Comparison of ENCODE assay signal across 14 cellular contexts in genomic region chr19:35713904-35714440, GRCh38. TPM values are rescaled to one million over a fixed set of nuclear protein-coding genes. Genes with fewer than 3 reads are reported as not detected.
DNase-seq lines count a peak whose midpoint lies in the region; ATAC-seq and TF ChIP-seq lines count a peak whose summit lies in the region.
"Had no signal": no experiment of that assay in that cellular context is flagged by ENCODE, and none has a peak within 500 bp of the region (broad histone marks: within the 10 kb centered on the region; RNA-seq: fewer than 3 reads in every experiment).

No MANE protein-coding gene starts in this region.

- H3K36me3 Mint-ChIP-seq in T-helper 2 cell treated with Interferon-gamma antibody and Interleukin-4, amounts not matched to agents 5 μg/mL and 100 μg/mL, for 36 hours (ENCODE audit: low read depth) = peaks cover 27% of the 10 kb centered on the region
- H3K36me3 Mint-ChIP-seq in WTC11 (no peaks in the 10 kb centered on the region), memory B cell (peaks cover 2% of the 10 kb centered on the region)

- intact Hi-C loops in left lung (cut with DNase I) = no loop called here

- CTCF ChIA-PET in WTC11 (lab: Charles Lee) = interaction anchor here (0.9 to 2.7 kb wide), 7 partner anchors 11 to 204 kb away, joined by 3 to 16 read pairs (median 7); no protein-coding TSS in a partner anchor

- H3K4me3 ChIP-seq in GM12864 (ENCODE audit: low read depth, low read length) = peak overlapping the region; percentile 89
- H3K4me3 ChIP-seq in left lung = no peak overlapping the region

- DNase-seq in T-helper 2 cell treated with Interferon-gamma antibody and Interleukin-4, amounts not matched to agents 5 μg/mL and 100 μg/mL, for 36 hours (ENCODE audit: low spot score) = no peak
- DNase-seq in T-helper 2 cell (no peak), GM12864 (ENCODE audit: low read depth) (no peak), WTC11 (ENCODE audit: low spot score) (no peak), memory B cell (ENCODE audit: low spot score in 2 of 2) (no peak), UCSD-AML1 (lab: John Stamatoyannopoulos, UW; ENCODE audit: unreplicated experiment) (no peak), left lung (no peak)
- no peak for DNase-seq in stimulated activated CD4-positive, alpha-beta T cell treated with anti-CD3 and anti-CD28 coated beads, Interleukin-1b, Interleukin-23, amount 100 ng/mL, for 48 hours
- DNase-seq: H9, Karpas-422, NCI-H526, nucleus accumbens had no signal

- TF ChIP-seq CTCF in GM12864 (IDR thresholded peaks at IDR 0.05; ENCODE audit: low read depth, low read length, missing control alignments) = no peak
- no peak for TF ChIP-seq CTCF in WTC11 (IDR thresholded peaks at IDR 0.05)
- no peak for TF ChIP-seq CTCF in left lung (IDR thresholded peaks at IDR 0.05)

- peaks cover 55% of the 10 kb centered on the region for H3K4me1 Mint-ChIP-seq in T-helper 2 cell treated with Interferon-gamma antibody and Interleukin-4, amounts not matched to agents 5 μg/mL and 100 μg/mL, for 36 hours (ENCODE audit: low read depth)
- H3K4me1 Mint-ChIP-seq in WTC11 (peaks cover 41% of the 10 kb centered on the region), memory B cell (peaks cover 40% of the 10 kb centered on the region)

- H3K9me3 Mint-ChIP-seq in T-helper 2 cell treated with Interferon-gamma antibody and Interleukin-4, amounts not matched to agents 5 μg/mL and 100 μg/mL, for 36 hours = no peaks in the 10 kb centered on the region
- H3K9me3 Mint-ChIP-seq in WTC11 = no peaks in the 10 kb centered on the region
- H3K9me3 Mint-ChIP-seq in memory B cell = no peaks in the 10 kb centered on the region
- H3K9me3 Mint-ChIP-seq: H9 had no signal

- no peaks in the 10 kb centered on the region for H3K9me3 ChIP-seq in left lung

- H3K27ac ChIP-seq in left lung = no peak overlapping the region

- ATAC-seq in WTC11 (no peak), memory B cell (ENCODE audit: low read depth) (no peak), left lung (no peak)

- H3K27me3 Mint-ChIP-seq in T-helper 2 cell treated with Interferon-gamma antibody and Interleukin-4, amounts not matched to agents 5 μg/mL and 100 μg/mL, for 36 hours (ENCODE audit: low read depth) = no peaks in the 10 kb centered on the region
- H3K27me3 Mint-ChIP-seq in WTC11 (ENCODE audit: low read depth) = peaks cover 5% of the 10 kb centered on the region
- H3K27me3 Mint-ChIP-seq in memory B cell = no peaks in the 10 kb centered on the region

- H3K36me3 ChIP-seq in left lung = no peaks in the 10 kb centered on the region

- H3K4me3 Mint-ChIP-seq in T-helper 2 cell treated with Interferon-gamma antibody and Interleukin-4, amounts not matched to agents 5 μg/mL and 100 μg/mL, for 36 hours = peak overlapping the region; percentile 89
- no peak overlapping the region for H3K4me3 Mint-ChIP-seq in WTC11
- peak overlapping the region; percentile 92 for H3K4me3 Mint-ChIP-seq in memory B cell

- peaks cover 0 to 14% of the 10 kb centered on the region in 2 donors for H3K27me3 ChIP-seq in left lung

- POLR2A ChIA-PET in WTC11 (lab: Charles Lee) = interaction anchor here (0.7 to 4.0 kb wide), 3 partner anchors 11 to 106 kb away, joined by 3 to 14 read pairs (median 3); partner anchors contain the start of gene ZBTB32

- peaks cover 11 to 24% of the 10 kb centered on the region in 2 donors for H3K4me1 ChIP-seq in left lung

- peak overlapping the region; percentile 98 for H3K27ac Mint-ChIP-seq in T-helper 2 cell treated with Interferon-gamma antibody and Interleukin-4, amounts not matched to agents 5 μg/mL and 100 μg/mL, for 36 hours
- H3K27ac Mint-ChIP-seq in WTC11 (0 out of 2 replicates have a peak overlapping the region, but pooled peaks have one; percentile 37), memory B cell (peak overlapping the region; percentile 99)

TF ChIP-seq in WTC11, 78 proteins besides CTCF, POLR2A, EP300 and RAD21:
- no peak for TF ChIP-seq OVOL2 (CRISPR knock-in tag; IDR thresholded peaks at IDR 0.05; ENCODE audit: borderline replicate concordance)
- no peak for TF ChIP-seq CREB1 (CRISPR knock-in tag; IDR thresholded peaks at IDR 0.05)
- no peak for TF ChIP-seq PRDM15 (CRISPR knock-in tag; IDR thresholded peaks at IDR 0.05)
- no peak for TF ChIP-seq FOXP1 (CRISPR knock-in tag; IDR thresholded peaks at IDR 0.05; ENCODE audit: borderline replicate concordance)
- no peak for TF ChIP-seq ATF3 (CRISPR knock-in tag; conservative IDR thresholded peaks at IDR 0.05)
- TF ChIP-seq NR3C1 (CRISPR knock-in tag; conservative IDR thresholded peaks at IDR 0.05; ENCODE audit: low read depth) = no peak
- no peak for TF ChIP-seq USF2 (CRISPR knock-in tag; IDR thresholded peaks at IDR 0.05)
- no peak for TF ChIP-seq JAZF1 (CRISPR knock-in tag; IDR thresholded peaks at IDR 0.05)
- no peak for TF ChIP-seq STAT6 (CRISPR knock-in tag; conservative IDR thresholded peaks at IDR 0.05; ENCODE audit: low read depth)
- no peak for TF ChIP-seq TP53 (CRISPR knock-in tag; IDR thresholded peaks at IDR 0.05)
- no peak for TF ChIP-seq TEAD4 (CRISPR knock-in tag; IDR thresholded peaks at IDR 0.05)
- TF ChIP-seq CREM (CRISPR knock-in tag; IDR thresholded peaks at IDR 0.05) = no peak
- TF ChIP-seq ZBTB21 (CRISPR knock-in tag; IDR thresholded peaks at IDR 0.05; ENCODE audit: borderline replicate concordance) = no peak
- no peak for TF ChIP-seq ZNF263 (CRISPR knock-in tag; IDR thresholded peaks at IDR 0.05; ENCODE audit: low read depth)
- TF ChIP-seq MXD4 (CRISPR knock-in tag; IDR thresholded peaks at IDR 0.05; ENCODE audit: borderline replicate concordance) = no peak
- TF ChIP-seq SMAD3 (CRISPR knock-in tag; IDR thresholded peaks at IDR 0.05; ENCODE audit: borderline replicate concordance) = no peak
TF ChIP-seq in WTC11: peak in this region for 0.

RNA-seq across cellular contexts. Expression of gene KMT2B, which starts 3.8 kb away (rescaled TPM):
- total RNA-seq in WTC11 (2021) (53.6 to 66.6 TPM (median 58.1 TPM) in 3 replicates), left lung (10 to 100 TPM; 29.4 to 39.1 TPM)

RNA-seq across cellular contexts. Expression of gene ZBTB32, which starts 9.6 kb away (rescaled TPM):
- total RNA-seq in WTC11 (2021) (0.11 to 0.34 TPM (median 0.18 TPM) in 3 replicates), left lung (under 1 TPM; 0.15 to 0.31 TPM)
- total RNA-seq: A172, lung microvascular endothelial cell had no signal

RNA-seq across cellular contexts. Expression of gene IGFLR1, which starts 28.3 kb away (rescaled TPM):
- total RNA-seq in WTC11 (2021) (9.9 to 12.7 TPM (median 12.3 TPM) in 3 replicates), left lung (10 to 100 TPM; 14.1 to 25.8 TPM)

RNA-seq across cellular contexts. Expression of gene U2AF1L4, which starts 31.2 kb away (rescaled TPM):
- 19.7 to 20.9 TPM (median 20.8 TPM) in 3 replicates for total RNA-seq in WTC11 (2021)
- total RNA-seq in left lung = 10 to 100 TPM; 15.2 to 16.6 TPM

RNA-seq across cellular contexts. Expression of gene PSENEN, which starts 31.5 kb away (rescaled TPM):
- total RNA-seq in WTC11 (2021) = 80.3 to 85.3 TPM (median 84.0 TPM) in 3 replicates
- total RNA-seq in left lung = 10 to 100 TPM; 59.6 to 90.3 TPM

Comparison
In these comparisons a context has a peak if more than half of its experiments do, and no peak if none do; other contexts are left out.
1. H3K27ac Mint-ChIP-seq: peak in every context shown above with its lines; median percentile 99 in memory B cell; 98 in T-helper 2 cell treated with Interferon-gamma antibody and Interleukin-4, amounts not matched to agents 5 μg/mL and 100 μg/mL, for 36 hours; 37 in WTC11.